Comparison of ENCODE assay signal across 8 cellular contexts in the genomic region with DNA sequence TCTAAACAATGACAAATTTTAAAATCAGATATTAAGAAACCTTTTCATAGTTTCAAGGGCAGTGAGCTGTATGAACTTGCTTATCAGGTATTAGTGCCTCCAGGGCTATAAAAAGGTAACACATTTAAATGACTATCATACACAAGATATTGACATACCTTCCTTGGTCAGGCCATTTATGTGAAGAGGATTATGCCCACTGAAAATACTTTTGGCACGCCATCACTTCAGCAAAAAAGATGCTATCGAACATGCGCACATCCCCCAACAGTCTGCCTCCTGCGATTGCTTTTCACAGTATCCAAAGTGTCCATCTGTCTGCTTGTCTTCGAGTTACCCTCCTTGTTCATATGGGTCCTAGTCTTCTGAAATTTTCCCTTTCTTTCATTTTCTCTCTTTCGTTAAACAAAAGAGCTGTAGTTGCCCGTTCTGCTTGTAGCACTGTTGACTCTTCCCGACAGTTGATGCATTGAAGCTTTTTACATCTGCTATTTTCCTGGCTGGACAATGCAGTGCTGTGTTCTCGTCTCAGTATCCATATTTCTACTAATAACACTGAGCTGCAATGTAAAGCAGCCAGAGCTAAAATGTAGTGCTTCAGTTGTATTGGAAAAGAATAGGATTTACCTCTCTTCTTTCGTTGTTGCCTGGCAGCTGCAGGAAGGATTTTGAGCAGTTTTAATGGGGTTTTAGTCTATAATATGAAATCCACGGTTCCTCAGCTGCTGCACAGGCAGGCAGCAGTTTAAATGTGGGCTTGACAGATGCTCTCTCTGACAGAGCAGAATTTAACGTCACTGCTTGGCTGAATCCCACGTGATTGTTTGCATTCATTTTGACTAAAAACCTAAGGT. TPM values are rescaled to one million over a fixed set of nuclear protein-coding genes. Genes with fewer than 3 reads are reported as not detected.
DNase-seq lines count a peak whose midpoint lies in the region; ATAC-seq and TF ChIP-seq lines count a peak whose summit lies in the region.

A gene with protein sequence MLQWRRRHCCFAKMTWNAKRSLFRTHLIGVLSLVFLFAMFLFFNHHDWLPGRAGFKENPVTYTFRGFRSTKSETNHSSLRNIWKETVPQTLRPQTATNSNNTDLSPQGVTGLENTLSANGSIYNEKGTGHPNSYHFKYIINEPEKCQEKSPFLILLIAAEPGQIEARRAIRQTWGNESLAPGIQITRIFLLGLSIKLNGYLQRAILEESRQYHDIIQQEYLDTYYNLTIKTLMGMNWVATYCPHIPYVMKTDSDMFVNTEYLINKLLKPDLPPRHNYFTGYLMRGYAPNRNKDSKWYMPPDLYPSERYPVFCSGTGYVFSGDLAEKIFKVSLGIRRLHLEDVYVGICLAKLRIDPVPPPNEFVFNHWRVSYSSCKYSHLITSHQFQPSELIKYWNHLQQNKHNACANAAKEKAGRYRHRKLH (minus strand): TSS at position 753 of the 854 bp plus-strand sequence. CDS start 5,051 bp downstream, outside the sequence.

- BruUV-seq in OCI-LY7 (replicated peaks; lab: Mats Ljungman, UMichigan) = no TSS peak

- no peak within 1 kb of the TSS for H3K4me3 ChIP-seq in OCI-LY7 (ENCODE audit: low read depth, low read length, poor library complexity, severe bottlenecking)
- H3K4me3 ChIP-seq in choroid plexus epithelial cell (ENCODE audit: low read depth, low read length) = peak within 1 kb of the TSS; percentile 26
- H3K4me3 ChIP-seq in lower lobe of right lung = peak within 1 kb of the TSS; percentile 47

- H3K27me3 ChIP-seq in lower lobe of right lung (ENCODE audit: low read depth) = no peaks in the 10 kb centered on the region

- H4K20me1 ChIP-seq in OCI-LY7 (ENCODE audit: insufficient read depth, low read length) = peaks cover 7% of the 10 kb centered on the region; the same call in 1 of the 2 replicates

- intact Hi-C loops in OCI-LY7 (cut with micrococcal nuclease; ENCODE audit: unreplicated experiment) (no loop called here), lower lobe of right lung (cut with DNase I) (no loop called here)

- H3K4me2 ChIP-seq in OCI-LY7 (ENCODE audit: low read length) = peak within 1 kb of the TSS; percentile 29; the same call in 1 of the 2 replicates

- H3K27ac ChIP-seq in OCI-LY7 (ENCODE audit: low read depth, low read length, poor library complexity, severe bottlenecking) (no peak within 1 kb of the TSS), lower lobe of right lung (peak within 1 kb of the TSS; percentile 39)

- no peak for TF ChIP-seq CTCF in OCI-LY7 (conservative IDR thresholded peaks at IDR 0.05; ENCODE audit: low read length)
- no peak for TF ChIP-seq CTCF in choroid plexus epithelial cell (conservative IDR thresholded peaks at IDR 0.05; ENCODE audit: low read depth, low read length)
- TF ChIP-seq CTCF in lower lobe of right lung (IDR thresholded peaks at IDR 0.05) = no peak

- CTCF ChIA-PET in OCI-LY7 (lab: Charles Lee; ENCODE audit: unreplicated experiment) = no interaction called here

- no peak within 1 kb of the TSS for H2AFZ ChIP-seq in OCI-LY7 (ENCODE audit: low read length)

- H3K9me3 ChIP-seq in OCI-LY7 (ENCODE audit: low read length) = no peaks in the 10 kb centered on the region
- H3K9me3 ChIP-seq in lower lobe of right lung = no peaks in the 10 kb centered on the region

- POLR2A ChIA-PET in OCI-LY7 (lab: Charles Lee) = interaction anchor here (0.6 to 0.8 kb wide), 7 partner anchors 9 to 58 kb away, joined by 3 to 5 read pairs (median 3); no protein-coding TSS in a partner anchor

- peaks cover 33% of the 10 kb centered on the region; the same call in 1 of the 2 replicates for H3K79me2 ChIP-seq in OCI-LY7 (ENCODE audit: insufficient read depth, low read depth, low read length)

- peak in 1 of 2 donors; percentile 37 for ATAC-seq in lower lobe of right lung
- ATAC-seq in GM21528 (IDR thresholded peaks at IDR 0.05; ENCODE audit: low FRiP score, unreplicated experiment) = no peak

- no peaks in the 10 kb centered on the region for H3K4me1 ChIP-seq in OCI-LY7 (ENCODE audit: insufficient read depth, low read length, poor library complexity, severe bottlenecking)
- peaks cover 60% of the 10 kb centered on the region for H3K4me1 ChIP-seq in lower lobe of right lung

- DNase-seq in A172 (ENCODE audit: low spot score) = peak; percentile 56
- DNase-seq in H4 (ENCODE audit: low spot score) = peak; percentile 30
- DNase-seq in OCI-LY7 (ENCODE audit: low spot score) = no peak
- peak; percentile 55 for DNase-seq in choroid plexus epithelial cell (ENCODE audit: low read depth)
- DNase-seq in lower lobe of right lung = no peak
- DNase-seq in superior temporal gyrus (ENCODE audit: extremely low spot score) = peak; percentile 92
- no peak for DNase-seq in MV-4-11 (lab: John Stamatoyannopoulos, UW)

- H3K36me3 ChIP-seq in OCI-LY7 (ENCODE audit: insufficient read depth, low read length) (peaks cover 3% of the 10 kb centered on the region), lower lobe of right lung (no peaks in the 10 kb centered on the region)

- no peaks in the 10 kb centered on the region for H3K9me2 ChIP-seq in OCI-LY7 (ENCODE audit: insufficient read depth, low read length)

RNA-seq across cellular contexts. Expression of the gene that starts here (rescaled TPM):
- 7.0 and 12.6 TPM in 2 replicates for total RNA-seq in A172 (2014; rRNA removed; shearing (Covaris generic))
- 0.99 and 2.3 TPM in 2 replicates for total RNA-seq in H4 (2014; rRNA removed; shearing (Covaris generic))
- not detected in 2 replicates for total RNA-seq in OCI-LY7 (2014; rRNA removed; shearing (Covaris generic))
- total RNA-seq in OCI-LY7 (2022) (not detected in 2 replicates), lower lobe of right lung (3.8 TPM)

Comparison
In these comparisons a context has a peak if more than half of its experiments do, and no peak if none do; other contexts are left out.
1. DNase-seq: peak in A172 (single experiment), H4 (single experiment), choroid plexus epithelial cell (single experiment) and superior temporal gyrus (single experiment); none in OCI-LY7 (single experiment), lower lobe of right lung (single experiment) and MV-4-11 (single experiment).